Comparison of ENCODE assay signal across 1 cellular context in the genomic region with DNA sequence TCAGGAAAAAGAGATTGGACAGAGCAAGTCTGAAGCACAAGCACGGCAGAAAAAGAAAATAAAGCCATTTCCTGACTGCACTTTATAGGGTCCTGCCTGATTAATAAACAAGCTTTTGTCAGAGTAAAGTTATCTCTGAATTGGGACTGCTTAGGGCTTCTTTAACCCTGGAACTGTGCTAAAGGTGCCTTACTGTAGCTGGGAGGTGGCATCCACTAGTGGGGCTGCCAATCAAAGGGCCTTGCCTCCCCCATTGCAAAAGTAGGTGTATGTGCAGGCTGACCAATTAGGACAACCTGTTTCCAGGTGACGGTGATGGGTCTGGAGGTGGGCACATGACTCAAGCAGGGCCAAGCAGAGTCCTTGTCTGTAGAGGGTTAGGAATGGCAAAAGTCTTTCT.
TF ChIP-seq lines count a peak whose summit lies in the region.

No MANE protein-coding gene starts in this region.

TF ChIP-seq in IMR-90, 13 proteins besides CTCF, POLR2A, EP300 and RAD21:
- no peak for TF ChIP-seq CHD1 (IDR thresholded peaks at IDR 0.05; ENCODE audit: low read depth, low read length)
- no peak for TF ChIP-seq MAZ (IDR thresholded peaks at IDR 0.05; ENCODE audit: borderline replicate concordance, low read depth, low read length)
- TF ChIP-seq FOS (IDR thresholded peaks at IDR 0.05; ENCODE audit: low read depth, low read length): no peak
- no peak for TF ChIP-seq RFX5 (IDR thresholded peaks at IDR 0.05; ENCODE audit: low read depth, low read length)
- TF ChIP-seq, protein P1, sequence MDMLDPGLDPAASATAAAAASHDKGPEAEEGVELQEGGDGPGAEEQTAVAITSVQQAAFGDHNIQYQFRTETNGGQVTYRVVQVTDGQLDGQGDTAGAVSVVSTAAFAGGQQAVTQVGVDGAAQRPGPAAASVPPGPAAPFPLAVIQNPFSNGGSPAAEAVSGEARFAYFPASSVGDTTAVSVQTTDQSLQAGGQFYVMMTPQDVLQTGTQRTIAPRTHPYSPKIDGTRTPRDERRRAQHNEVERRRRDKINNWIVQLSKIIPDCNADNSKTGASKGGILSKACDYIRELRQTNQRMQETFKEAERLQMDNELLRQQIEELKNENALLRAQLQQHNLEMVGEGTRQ (IDR thresholded peaks at IDR 0.05; ENCODE audit: low read depth, low read length): no peak
- TF ChIP-seq NFE2L2 (IDR thresholded peaks at IDR 0.05; ENCODE audit: low read depth, low read length): no peak
- no peak for TF ChIP-seq SMC3 (IDR thresholded peaks at IDR 0.05; ENCODE audit: low read depth, low read length)
- TF ChIP-seq BHLHE40 (IDR thresholded peaks at IDR 0.05; ENCODE audit: low read depth, low read length): no peak
